In the genomic region with DNA sequence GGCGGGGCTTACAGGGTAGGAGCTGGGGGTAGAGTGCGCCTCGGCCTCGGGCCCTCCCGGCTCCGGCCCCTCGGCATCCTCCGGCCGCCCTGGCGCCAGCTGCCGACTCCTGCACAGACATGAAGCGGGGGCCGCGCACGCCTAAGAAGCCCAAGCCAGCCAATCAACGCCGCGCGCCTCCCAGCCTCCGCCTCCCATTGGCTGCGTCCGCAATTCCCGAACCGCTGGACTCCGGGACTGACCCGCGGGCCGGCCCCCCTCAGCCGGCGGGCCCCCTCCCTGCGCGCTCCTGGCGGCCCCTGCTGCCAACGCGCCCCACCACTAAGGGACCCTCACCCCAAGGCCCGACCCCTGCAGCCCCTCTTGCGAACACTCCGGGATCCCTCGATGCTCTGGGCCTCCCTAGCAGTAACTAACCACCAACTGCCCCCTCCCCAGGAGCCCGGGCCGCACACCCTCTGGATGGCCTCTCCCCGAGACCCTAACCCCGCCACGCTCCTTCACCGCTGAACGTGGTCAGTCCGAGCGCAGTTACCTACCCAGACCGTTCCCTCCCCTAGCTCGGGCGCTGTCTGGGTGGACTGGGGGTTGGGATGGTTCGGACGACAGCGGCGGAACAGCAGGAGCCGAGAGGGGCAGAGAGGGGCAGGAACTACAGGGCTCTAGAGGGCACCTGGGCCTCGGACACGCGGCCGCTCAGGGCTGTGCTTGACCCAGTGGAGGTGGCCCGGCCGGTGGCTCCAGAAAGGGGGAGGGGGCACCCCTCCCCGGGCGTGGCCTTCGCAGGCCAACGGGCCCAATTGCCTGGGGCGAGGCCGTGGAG, we compare ENCODE assay signal across 1 cellular context.
TF ChIP-seq lines count a peak whose summit lies in the region.

No MANE protein-coding gene starts in this region.

TF ChIP-seq in K562, 482 proteins besides CTCF, POLR2A, EP300 and RAD21 (continued from another document and continues in another):
- TF ChIP-seq TCF7L2 (IDR thresholded peaks at IDR 0.05; ENCODE audit: low read depth, low read length) (no peak), FOS (IDR thresholded peaks at IDR 0.05; ENCODE audit: extremely low read depth, insufficient read length) (peak; percentile 87), NFYB (IDR thresholded peaks at IDR 0.05; ENCODE audit: extremely low read depth, insufficient read length) (peak; percentile 97), ZZZ3 (IDR thresholded peaks at IDR 0.05) (no peak), DMBX1 (CRISPR knock-in tag; IDR thresholded peaks at IDR 0.05; ENCODE audit: borderline replicate concordance) (no peak), NR2C2 (CRISPR knock-in tag; IDR thresholded peaks at IDR 0.05) (no peak), NR2C2 (tag; IDR thresholded peaks at IDR 0.05) (peak; percentile 16), ZNF184 (CRISPR knock-in tag; IDR thresholded peaks at IDR 0.05) (no peak), RAD51 (IDR thresholded peaks at IDR 0.05; ENCODE audit: borderline replicate concordance, low read depth) (no peak), CBX1 (IDR thresholded peaks at IDR 0.05; ENCODE audit: low read depth) (peak; percentile 47; the same call in 1 of the 2 replicates), PML (IDR thresholded peaks at IDR 0.05; ENCODE audit: low read length) (no peak; the same call in 1 of the 2 replicates), RNF2 (IDR thresholded peaks at IDR 0.05) (peak; percentile 49; the same call in 1 of the 2 replicates), ADNP (tag; IDR thresholded peaks at IDR 0.05) (no peak), IFI16 (CRISPR knock-in tag; IDR thresholded peaks at IDR 0.05) (no peak), SIX5 (IDR thresholded peaks at IDR 0.05; ENCODE audit: borderline replicate concordance in 1 of 2, insufficient read depth in 1 of 2, low read depth in 1 of 2, low read length in 2 of 2) (no peak), YY1 (IDR thresholded peaks at IDR 0.05; ENCODE audit: borderline replicate concordance in 1 of 3, control insufficient read depth in 1 of 3, extremely low read depth in 1 of 3, insufficient read depth in 3 of 3, insufficient read length in 1 of 3, insufficient replicate concordance in 2 of 3, low read depth in 1 of 3, low read length in 2 of 3) (peak in 2 of 3 experiments; percentile 54 to 79), ARID1B (IDR thresholded peaks at IDR 0.05) (0 out of 2 replicates have a peak, but pooled peaks have one; percentile 6), TGIF2 (CRISPR knock-in tag; IDR thresholded peaks at IDR 0.05) (no peak), U2AF2 (optimal IDR thresholded peaks at IDR 0.05; ENCODE audit: low read depth, low read length) (no peak), SMARCB1 (IDR thresholded peaks at IDR 0.05; ENCODE audit: insufficient read length, low read depth) (no peak), ELF2 (CRISPR knock-in tag; IDR thresholded peaks at IDR 0.05) (no peak), SMARCA4 (IDR thresholded peaks at IDR 0.05) (no peak), ZNF717 (CRISPR knock-in tag; IDR thresholded peaks at IDR 0.05) (no peak), NR1H2 (CRISPR knock-in tag; IDR thresholded peaks at IDR 0.05) (no peak), BRD4 (IDR thresholded peaks at IDR 0.05) (peak; percentile 45; the same call in 1 of the 2 replicates), EHMT2 (IDR thresholded peaks at IDR 0.05) (no peak)
- TF ChIP-seq, protein P1, sequence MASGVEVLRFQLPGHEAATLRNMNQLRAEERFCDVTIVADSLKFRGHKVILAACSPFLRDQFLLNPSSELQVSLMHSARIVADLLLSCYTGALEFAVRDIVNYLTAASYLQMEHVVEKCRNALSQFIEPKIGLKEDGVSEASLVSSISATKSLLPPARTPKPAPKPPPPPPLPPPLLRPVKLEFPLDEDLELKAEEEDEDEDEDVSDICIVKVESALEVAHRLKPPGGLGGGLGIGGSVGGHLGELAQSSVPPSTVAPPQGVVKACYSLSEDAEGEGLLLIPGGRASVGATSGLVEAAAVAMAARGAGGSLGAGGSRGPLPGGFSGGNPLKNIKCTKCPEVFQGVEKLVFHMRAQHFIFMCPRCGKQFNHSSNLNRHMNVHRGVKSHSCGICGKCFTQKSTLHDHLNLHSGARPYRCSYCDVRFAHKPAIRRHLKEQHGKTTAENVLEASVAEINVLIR (CRISPR knock-in tag; IDR thresholded peaks at IDR 0.05), result no peak
- TF ChIP-seq, protein P2, sequence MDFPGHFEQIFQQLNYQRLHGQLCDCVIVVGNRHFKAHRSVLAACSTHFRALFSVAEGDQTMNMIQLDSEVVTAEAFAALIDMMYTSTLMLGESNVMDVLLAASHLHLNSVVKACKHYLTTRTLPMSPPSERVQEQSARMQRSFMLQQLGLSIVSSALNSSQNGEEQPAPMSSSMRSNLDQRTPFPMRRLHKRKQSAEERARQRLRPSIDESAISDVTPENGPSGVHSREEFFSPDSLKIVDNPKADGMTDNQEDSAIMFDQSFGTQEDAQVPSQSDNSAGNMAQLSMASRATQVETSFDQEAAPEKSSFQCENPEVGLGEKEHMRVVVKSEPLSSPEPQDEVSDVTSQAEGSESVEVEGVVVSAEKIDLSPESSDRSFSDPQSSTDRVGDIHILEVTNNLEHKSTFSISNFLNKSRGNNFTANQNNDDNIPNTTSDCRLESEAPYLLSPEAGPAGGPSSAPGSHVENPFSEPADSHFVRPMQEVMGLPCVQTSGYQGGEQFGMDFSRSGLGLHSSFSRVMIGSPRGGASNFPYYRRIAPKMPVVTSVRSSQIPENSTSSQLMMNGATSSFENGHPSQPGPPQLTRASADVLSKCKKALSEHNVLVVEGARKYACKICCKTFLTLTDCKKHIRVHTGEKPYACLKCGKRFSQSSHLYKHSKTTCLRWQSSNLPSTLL (IDR thresholded peaks at IDR 0.05), result no peak
- TF ChIP-seq, protein P3, sequence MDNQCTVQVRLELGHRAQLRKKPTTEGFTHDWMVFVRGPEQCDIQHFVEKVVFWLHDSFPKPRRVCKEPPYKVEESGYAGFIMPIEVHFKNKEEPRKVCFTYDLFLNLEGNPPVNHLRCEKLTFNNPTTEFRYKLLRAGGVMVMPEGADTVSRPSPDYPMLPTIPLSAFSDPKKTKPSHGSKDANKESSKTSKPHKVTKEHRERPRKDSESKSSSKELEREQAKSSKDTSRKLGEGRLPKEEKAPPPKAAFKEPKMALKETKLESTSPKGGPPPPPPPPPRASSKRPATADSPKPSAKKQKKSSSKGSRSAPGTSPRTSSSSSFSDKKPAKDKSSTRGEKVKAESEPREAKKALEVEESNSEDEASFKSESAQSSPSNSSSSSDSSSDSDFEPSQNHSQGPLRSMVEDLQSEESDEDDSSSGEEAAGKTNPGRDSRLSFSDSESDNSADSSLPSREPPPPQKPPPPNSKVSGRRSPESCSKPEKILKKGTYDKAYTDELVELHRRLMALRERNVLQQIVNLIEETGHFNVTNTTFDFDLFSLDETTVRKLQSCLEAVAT (IDR thresholded peaks at IDR 0.05), result no peak
- TF ChIP-seq, protein P4, sequence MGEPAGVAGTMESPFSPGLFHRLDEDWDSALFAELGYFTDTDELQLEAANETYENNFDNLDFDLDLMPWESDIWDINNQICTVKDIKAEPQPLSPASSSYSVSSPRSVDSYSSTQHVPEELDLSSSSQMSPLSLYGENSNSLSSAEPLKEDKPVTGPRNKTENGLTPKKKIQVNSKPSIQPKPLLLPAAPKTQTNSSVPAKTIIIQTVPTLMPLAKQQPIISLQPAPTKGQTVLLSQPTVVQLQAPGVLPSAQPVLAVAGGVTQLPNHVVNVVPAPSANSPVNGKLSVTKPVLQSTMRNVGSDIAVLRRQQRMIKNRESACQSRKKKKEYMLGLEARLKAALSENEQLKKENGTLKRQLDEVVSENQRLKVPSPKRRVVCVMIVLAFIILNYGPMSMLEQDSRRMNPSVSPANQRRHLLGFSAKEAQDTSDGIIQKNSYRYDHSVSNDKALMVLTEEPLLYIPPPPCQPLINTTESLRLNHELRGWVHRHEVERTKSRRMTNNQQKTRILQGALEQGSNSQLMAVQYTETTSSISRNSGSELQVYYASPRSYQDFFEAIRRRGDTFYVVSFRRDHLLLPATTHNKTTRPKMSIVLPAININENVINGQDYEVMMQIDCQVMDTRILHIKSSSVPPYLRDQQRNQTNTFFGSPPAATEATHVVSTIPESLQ (CRISPR knock-in tag; IDR thresholded peaks at IDR 0.05), result no peak
- TF ChIP-seq, protein P5, sequence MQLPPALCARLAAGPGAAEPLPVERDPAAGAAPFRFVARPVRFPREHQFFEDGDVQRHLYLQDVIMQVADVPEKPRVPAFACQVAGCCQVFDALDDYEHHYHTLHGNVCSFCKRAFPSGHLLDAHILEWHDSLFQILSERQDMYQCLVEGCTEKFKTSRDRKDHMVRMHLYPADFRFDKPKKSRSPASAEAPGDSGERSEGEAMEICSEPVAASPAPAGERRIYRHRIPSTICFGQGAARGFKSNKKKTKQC (CRISPR knock-in tag; IDR thresholded peaks at IDR 0.05), result no peak
- TF ChIP-seq, protein P6, sequence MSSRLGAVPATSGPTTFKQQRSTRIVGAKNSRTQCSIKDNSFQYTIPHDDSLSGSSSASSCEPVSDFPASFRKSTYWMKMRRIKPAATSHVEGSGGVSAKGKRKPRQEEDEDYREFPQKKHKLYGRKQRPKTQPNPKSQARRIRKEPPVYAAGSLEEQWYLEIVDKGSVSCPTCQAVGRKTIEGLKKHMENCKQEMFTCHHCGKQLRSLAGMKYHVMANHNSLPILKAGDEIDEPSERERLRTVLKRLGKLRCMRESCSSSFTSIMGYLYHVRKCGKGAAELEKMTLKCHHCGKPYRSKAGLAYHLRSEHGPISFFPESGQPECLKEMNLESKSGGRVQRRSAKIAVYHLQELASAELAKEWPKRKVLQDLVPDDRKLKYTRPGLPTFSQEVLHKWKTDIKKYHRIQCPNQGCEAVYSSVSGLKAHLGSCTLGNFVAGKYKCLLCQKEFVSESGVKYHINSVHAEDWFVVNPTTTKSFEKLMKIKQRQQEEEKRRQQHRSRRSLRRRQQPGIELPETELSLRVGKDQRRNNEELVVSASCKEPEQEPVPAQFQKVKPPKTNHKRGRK (tag; IDR thresholded peaks at IDR 0.05), result no peak
- TF ChIP-seq, protein P7, sequence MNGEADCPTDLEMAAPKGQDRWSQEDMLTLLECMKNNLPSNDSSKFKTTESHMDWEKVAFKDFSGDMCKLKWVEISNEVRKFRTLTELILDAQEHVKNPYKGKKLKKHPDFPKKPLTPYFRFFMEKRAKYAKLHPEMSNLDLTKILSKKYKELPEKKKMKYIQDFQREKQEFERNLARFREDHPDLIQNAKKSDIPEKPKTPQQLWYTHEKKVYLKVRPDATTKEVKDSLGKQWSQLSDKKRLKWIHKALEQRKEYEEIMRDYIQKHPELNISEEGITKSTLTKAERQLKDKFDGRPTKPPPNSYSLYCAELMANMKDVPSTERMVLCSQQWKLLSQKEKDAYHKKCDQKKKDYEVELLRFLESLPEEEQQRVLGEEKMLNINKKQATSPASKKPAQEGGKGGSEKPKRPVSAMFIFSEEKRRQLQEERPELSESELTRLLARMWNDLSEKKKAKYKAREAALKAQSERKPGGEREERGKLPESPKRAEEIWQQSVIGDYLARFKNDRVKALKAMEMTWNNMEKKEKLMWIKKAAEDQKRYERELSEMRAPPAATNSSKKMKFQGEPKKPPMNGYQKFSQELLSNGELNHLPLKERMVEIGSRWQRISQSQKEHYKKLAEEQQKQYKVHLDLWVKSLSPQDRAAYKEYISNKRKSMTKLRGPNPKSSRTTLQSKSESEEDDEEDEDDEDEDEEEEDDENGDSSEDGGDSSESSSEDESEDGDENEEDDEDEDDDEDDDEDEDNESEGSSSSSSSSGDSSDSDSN (IDR thresholded peaks at IDR 0.05; ENCODE audit: borderline replicate concordance in 1 of 2, low read depth in 2 of 2, low read length in 2 of 2), result peak; percentile 75 to 96
- TF ChIP-seq, protein P8, sequence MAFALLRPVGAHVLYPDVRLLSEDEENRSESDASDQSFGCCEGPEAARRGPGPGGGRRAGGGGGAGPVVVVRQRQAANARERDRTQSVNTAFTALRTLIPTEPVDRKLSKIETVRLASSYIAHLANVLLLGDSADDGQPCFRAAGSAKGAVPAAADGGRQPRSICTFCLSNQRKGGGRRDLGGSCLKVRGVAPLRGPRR (CRISPR knock-in tag; IDR thresholded peaks at IDR 0.05), result no peak
- TF ChIP-seq, protein P9, sequence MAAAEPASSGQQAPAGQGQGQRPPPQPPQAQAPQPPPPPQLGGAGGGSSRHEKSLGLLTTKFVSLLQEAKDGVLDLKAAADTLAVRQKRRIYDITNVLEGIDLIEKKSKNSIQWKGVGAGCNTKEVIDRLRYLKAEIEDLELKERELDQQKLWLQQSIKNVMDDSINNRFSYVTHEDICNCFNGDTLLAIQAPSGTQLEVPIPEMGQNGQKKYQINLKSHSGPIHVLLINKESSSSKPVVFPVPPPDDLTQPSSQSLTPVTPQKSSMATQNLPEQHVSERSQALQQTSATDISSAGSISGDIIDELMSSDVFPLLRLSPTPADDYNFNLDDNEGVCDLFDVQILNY (CRISPR knock-in tag; IDR thresholded peaks at IDR 0.05), result no peak
